ENCODE assay signal across 1 cellular context in genomic region chr9:95724253-95724991, GRCh38.
TF ChIP-seq lines count a peak whose summit lies in the region.

No MANE protein-coding gene starts in this region.

TF ChIP-seq in HepG2, 621 proteins besides CTCF, POLR2A, EP300 and RAD21 (continued from another document and continues in another):
- no peak for TF ChIP-seq PREB (CRISPR knock-in tag; IDR thresholded peaks at IDR 0.05)
- no peak for TF ChIP-seq NAIF1 (CRISPR knock-in tag; IDR thresholded peaks at IDR 0.05; ENCODE audit: borderline replicate concordance)
- TF ChIP-seq GLMP (CRISPR knock-in tag; IDR thresholded peaks at IDR 0.05; ENCODE audit: borderline replicate concordance): no peak
- no peak for TF ChIP-seq ZKSCAN5 (CRISPR knock-in tag; IDR thresholded peaks at IDR 0.05)
- no peak for TF ChIP-seq KAT7 (CRISPR knock-in tag; IDR thresholded peaks at IDR 0.05; ENCODE audit: borderline replicate concordance)
- TF ChIP-seq EHMT2 (IDR thresholded peaks at IDR 0.05; ENCODE audit: borderline replicate concordance, low read depth, low read length): peak; percentile 40; the same call in 1 of the 2 replicates
- TF ChIP-seq ZNF512 (CRISPR knock-in tag; IDR thresholded peaks at IDR 0.05): no peak
- no peak for TF ChIP-seq ZUFSP (CRISPR knock-in tag; IDR thresholded peaks at IDR 0.05; ENCODE audit: borderline replicate concordance)
- peak; percentile 80; the same call in 1 of the 2 replicates for TF ChIP-seq ZNF441 (CRISPR knock-in tag; IDR thresholded peaks at IDR 0.05; ENCODE audit: borderline replicate concordance)
- peak; percentile 39; the same call in 1 of the 2 replicates for TF ChIP-seq ZBTB33 (CRISPR knock-in tag; IDR thresholded peaks at IDR 0.05)
- peak; percentile 46; the same call in 1 of the 2 replicates for TF ChIP-seq SMAD3 (CRISPR knock-in tag; IDR thresholded peaks at IDR 0.05)
- TF ChIP-seq ATF7-NPFF (CRISPR knock-in tag; IDR thresholded peaks at IDR 0.05; ENCODE audit: low read depth): no peak
- TF ChIP-seq MLX (CRISPR knock-in tag; IDR thresholded peaks at IDR 0.05): peak; percentile 62; the same call in 1 of the 2 replicates
- TF ChIP-seq STAG1 (CRISPR knock-in tag; IDR thresholded peaks at IDR 0.05): peak; percentile 3; the same call in 1 of the 2 replicates
- no peak for TF ChIP-seq HNRNPLL (IDR thresholded peaks at IDR 0.05; ENCODE audit: low read depth, low read length, poor library complexity, severe bottlenecking)
- no peak for TF ChIP-seq HIVEP1 (CRISPR knock-in tag; IDR thresholded peaks at IDR 0.05)
- TF ChIP-seq PITX1 (CRISPR knock-in tag; IDR thresholded peaks at IDR 0.05): no peak
- no peak for TF ChIP-seq PAF1 (CRISPR knock-in tag; IDR thresholded peaks at IDR 0.05)
- TF ChIP-seq ARNT2 (CRISPR knock-in tag; IDR thresholded peaks at IDR 0.05; ENCODE audit: low read depth): no peak
- no peak for TF ChIP-seq NCOA1 (CRISPR knock-in tag; IDR thresholded peaks at IDR 0.05)
- TF ChIP-seq ZNF224 (CRISPR knock-in tag; IDR thresholded peaks at IDR 0.05): no peak
- no peak for TF ChIP-seq TEAD2 (CRISPR knock-in tag; IDR thresholded peaks at IDR 0.05)
- TF ChIP-seq AGO1 (IDR thresholded peaks at IDR 0.05; ENCODE audit: low read depth, low read length, poor library complexity, severe bottlenecking): no peak
- TF ChIP-seq FOXK2 (IDR thresholded peaks at IDR 0.05): no peak
- peak; percentile 59; the same call in 1 of the 2 replicates for TF ChIP-seq RXRA (CRISPR knock-in tag; IDR thresholded peaks at IDR 0.05)
- no peak for TF ChIP-seq ZNF597 (CRISPR knock-in tag; IDR thresholded peaks at IDR 0.05)
- TF ChIP-seq ZSCAN21 (CRISPR knock-in tag; IDR thresholded peaks at IDR 0.05; ENCODE audit: borderline replicate concordance): no peak
- TF ChIP-seq ZNF616 (CRISPR knock-in tag; IDR thresholded peaks at IDR 0.05; ENCODE audit: low read depth): no peak
- no peak for TF ChIP-seq ZXDC (CRISPR knock-in tag; IDR thresholded peaks at IDR 0.05)
- TF ChIP-seq MYPOP (CRISPR knock-in tag; IDR thresholded peaks at IDR 0.05): no peak; the same call in 1 of the 2 replicates
- TF ChIP-seq ARID3A (IDR thresholded peaks at IDR 0.05; ENCODE audit: low read depth, low read length): no peak; the same call in 1 of the 2 replicates
- no peak for TF ChIP-seq ZFP36 (IDR thresholded peaks at IDR 0.05; ENCODE audit: borderline replicate concordance, low read depth, low read length, partially characterized antibody)
- TF ChIP-seq THAP11 (CRISPR knock-in tag; IDR thresholded peaks at IDR 0.05): 0 out of 2 replicates have a peak, but pooled peaks have one; percentile 37
- no peak for TF ChIP-seq TCF12 (IDR thresholded peaks at IDR 0.05)
- TF ChIP-seq TCF12 (CRISPR knock-in tag; IDR thresholded peaks at IDR 0.05): no peak
- peak; percentile 53 for TF ChIP-seq TBX3 (IDR thresholded peaks at IDR 0.05; ENCODE audit: borderline replicate concordance)
- TF ChIP-seq ZNF230 (CRISPR knock-in tag; IDR thresholded peaks at IDR 0.05): no peak
- TF ChIP-seq CENPX (CRISPR knock-in tag; IDR thresholded peaks at IDR 0.05): no peak
- TF ChIP-seq MED1 (CRISPR knock-in tag; IDR thresholded peaks at IDR 0.05): peak; percentile 85
- TF ChIP-seq ZNF251 (CRISPR knock-in tag; IDR thresholded peaks at IDR 0.05): no peak
- TF ChIP-seq ZKSCAN1 (IDR thresholded peaks at IDR 0.05; ENCODE audit: low read length): no peak
- TF ChIP-seq ZKSCAN8 (CRISPR knock-in tag; IDR thresholded peaks at IDR 0.05; ENCODE audit: borderline replicate concordance): no peak
- TF ChIP-seq IRF1 (CRISPR knock-in tag; IDR thresholded peaks at IDR 0.05; ENCODE audit: low read depth): no peak
- TF ChIP-seq FOXP4 (CRISPR knock-in tag; IDR thresholded peaks at IDR 0.05): peak; percentile 83
- no peak for TF ChIP-seq NONO (IDR thresholded peaks at IDR 0.05)
- no peak for TF ChIP-seq NONO (CRISPR knock-in tag; conservative IDR thresholded peaks at IDR 0.05)
- peak; percentile 87 for TF ChIP-seq NFIC (IDR thresholded peaks at IDR 0.05; ENCODE audit: low read length)
- no peak for TF ChIP-seq AKAP8 (CRISPR knock-in tag; IDR thresholded peaks at IDR 0.05)
- TF ChIP-seq POLR2AphosphoS5 (IDR thresholded peaks at IDR 0.05; ENCODE audit: low read depth, low read length): no peak
- no peak for TF ChIP-seq CHD2 (IDR thresholded peaks at IDR 0.05; ENCODE audit: low read depth, low read length)
